8 cellular contexts compared by ENCODE assay signal in genomic region chr12:57755454-57756372, GRCh38. TPM values are rescaled to one million over a fixed set of nuclear protein-coding genes. Genes with fewer than 3 reads are reported as not detected.
DNase-seq lines count a peak whose midpoint lies in the region; ATAC-seq, FAIRE-seq and TF ChIP-seq lines count a peak whose summit lies in the region.

No MANE protein-coding gene starts in this region.

- no peak for TF ChIP-seq RAD21 in A549 (conservative IDR thresholded peaks at IDR 0.05 in 1 of 2, IDR thresholded peaks at IDR 0.05 in 1 of 2)
- TF ChIP-seq RAD21 in neural cell (conservative IDR thresholded peaks at IDR 0.05) = no peak

- TF ChIP-seq POLR2A in A549 (IDR thresholded peaks at IDR 0.05; ENCODE audit: low read length) (no peak), endothelial cell of umbilical vein (IDR thresholded peaks at IDR 0.05; ENCODE audit: low read depth, low read length) (no peak)

- peaks cover 30% of the 10 kb centered on the region for H3K27me3 Mint-ChIP-seq in H9 (ENCODE audit: low read depth)

- peaks cover 40 to 42% of the 10 kb centered on the region in 2 experiments for H3K4me1 Mint-ChIP-seq in H9

- H3K14ac ChIP-seq in H9 (ENCODE audit: insufficient read depth, low read length) = no peak overlapping the region

- no peak overlapping the region for H4K5ac ChIP-seq in H9 (ENCODE audit: insufficient read length, low read depth, low read length)

- peaks cover 0 to 2% of the 10 kb centered on the region in 2 experiments for H3K36me3 ChIP-seq in endothelial cell of umbilical vein (ENCODE audit: control insufficient read depth in 2 of 2, extremely low read depth in 1 of 2, insufficient read depth in 2 of 2, low read length in 2 of 2)
- H3K36me3 ChIP-seq in neural cell (ENCODE audit: insufficient read depth, low read length) = no peaks in the 10 kb centered on the region

- H3K79me2 ChIP-seq in H9 (ENCODE audit: insufficient read depth, low read length) = peaks cover 11% of the 10 kb centered on the region; the same call in 1 of the 2 replicates
- H3K79me2 ChIP-seq in endothelial cell of umbilical vein (ENCODE audit: control insufficient read depth, insufficient read depth, low read length) = peaks cover 12% of the 10 kb centered on the region
- H3K79me2 ChIP-seq in neural cell (replicated peaks; ENCODE audit: insufficient read depth, low read length) = peaks cover 14% of the 10 kb centered on the region

- H3K27me3 ChIP-seq in H9 (ENCODE audit: insufficient read depth, low read length) (peaks cover 11% of the 10 kb centered on the region), endothelial cell of umbilical vein (ENCODE audit: control insufficient read depth in 2 of 2, insufficient read depth in 2 of 2, low read length in 2 of 2) (peaks cover 25 to 33% of the 10 kb centered on the region in 2 experiments), neural cell (ENCODE audit: insufficient read depth, low read depth, low read length) (no peaks in the 10 kb centered on the region)

- CTCF ChIA-PET in A549 (lab: Yijun Ruan, JAX) = interaction anchor here (0.8 to 4.1 kb wide), 26 partner anchors 9 to 172 kb away, joined by 3 to 117 read pairs (median 6); partner anchors contain the start of genes CYP27B1, PIP4K2C, TSFM and TSPAN31
- CTCF ChIA-PET in endothelial cell of umbilical vein (lab: Charles Lee) = interaction anchor here (1.2 to 2.6 kb wide), 9 partner anchors 10 to 149 kb away, joined by 3 to 48 read pairs (median 8); partner anchors contain the start of genes CYP27B1, EEF1AKMT3, METTL1 and TSFM

- FAIRE-seq in A549 (lab: Jason Lieb, UNC) = no peak
- no peak for FAIRE-seq in endothelial cell of umbilical vein (lab: Jason Lieb, UNC)

- POLR2A ChIA-PET in A549 (lab: Yijun Ruan, JAX) (interaction anchor here (0.9 kb wide), 1 partner anchor 140 kb away, joined by 3 read pairs; no protein-coding TSS in a partner anchor), endothelial cell of umbilical vein (lab: Charles Lee) (interaction anchor here (0.6 kb wide), 1 partner anchor 30 kb away, joined by 3 read pairs; no protein-coding TSS in a partner anchor)

- TF ChIP-seq CTCF in A549 (IDR thresholded peaks at IDR 0.05) (no peak), H9 (conservative IDR thresholded peaks at IDR 0.05) (no peak), endothelial cell of umbilical vein (IDR thresholded peaks at IDR 0.05; ENCODE audit: extremely low read depth in 1 of 2, insufficient read depth in 1 of 2, low read depth in 1 of 2, low read length in 2 of 2) (no peak), neural cell (IDR thresholded peaks at IDR 0.05; ENCODE audit: poor library complexity, severe bottlenecking) (no peak)

- H4K20me1 ChIP-seq in H9 (ENCODE audit: control insufficient read depth, insufficient read depth, insufficient read length) = no peaks in the 10 kb centered on the region
- no peaks in the 10 kb centered on the region for H4K20me1 ChIP-seq in endothelial cell of umbilical vein (replicated peaks; ENCODE audit: control insufficient read depth, extremely low read depth, insufficient read depth, low read length)
- H4K20me1 ChIP-seq in neural cell (ENCODE audit: insufficient read depth) = no peaks in the 10 kb centered on the region

- H2AK5ac ChIP-seq in H9 (ENCODE audit: insufficient read length, low read length) = no peak overlapping the region

- peaks cover 13 to 28% (median 14%) of the 10 kb centered on the region in 3 experiments for H3K36me3 Mint-ChIP-seq in H9 (ENCODE audit: insufficient read depth in 1 of 3, low read depth in 3 of 3)

- H2BK12ac ChIP-seq in H9 (ENCODE audit: insufficient read length, low read depth, low read length) = no peak overlapping the region

- no peaks in the 10 kb centered on the region for H3K9me1 ChIP-seq in endothelial cell of umbilical vein (replicated peaks; ENCODE audit: control insufficient read depth, extremely low read depth, insufficient read depth, low read length)

- no peaks in the 10 kb centered on the region for H3F3A ChIP-seq in neural cell (ENCODE audit: insufficient read depth, low read length, poor library complexity, severe bottlenecking)

- no peak overlapping the region for H2BK120ac ChIP-seq in H9 (ENCODE audit: low read depth, low read length, poor library complexity, severe bottlenecking)

- dilution Hi-C loops in endothelial cell of umbilical vein (cut with MboI; ENCODE audit: extremely low pct_ligation_motif_present, low sequenced_read_pairs) = no loop called here

- intact Hi-C loops in endothelial cell of umbilical vein (cut with micrococcal nuclease) = loop anchor here (1.0 kb wide), 1 partner anchor 150 kb away; no protein-coding TSS in a partner anchor

- H3K9me2 ChIP-seq in neural cell (ENCODE audit: insufficient read depth, low read length) = no peaks in the 10 kb centered on the region

- H3T11ph ChIP-seq in H9 (ENCODE audit: low read length) = no peak overlapping the region

- ATAC-seq in A549 (peak in 1 of 2 experiments; percentile 0; a peak in 2 of 6 replicates), HG03439 (IDR thresholded peaks at IDR 0.05; ENCODE audit: unreplicated experiment) (no peak)

- TF ChIP-seq EP300 in A549 (IDR thresholded peaks at IDR 0.05) = no peak
- no peak for TF ChIP-seq EP300 in neural cell (conservative IDR thresholded peaks at IDR 0.05; ENCODE audit: poor library complexity, severe bottlenecking)

- H3K4me1 ChIP-seq in A549 (peaks cover 32% of the 10 kb centered on the region), H9 (ENCODE audit: insufficient read depth, low read length) (0 out of 2 replicates have a peak, but pooled peaks cover 7% of the 10 kb centered on the region), endothelial cell of umbilical vein (ENCODE audit: control insufficient read depth, extremely low read depth, insufficient read depth, low read length) (peaks cover 16% of the 10 kb centered on the region)

- peak overlapping the region; percentile 77 for H3K4me3 ChIP-seq in A549
- H3K4me3 ChIP-seq in endothelial cell of umbilical vein (replicated peaks in 1 of 3; ENCODE audit: insufficient read depth in 1 of 3, low read depth in 1 of 3, low read length in 3 of 3) = peak overlapping the region in 1 of 3 experiments; percentile 57
- H3K4me3 ChIP-seq in neural cell (ENCODE audit: low read length) = peak overlapping the region; percentile 89

- H3K4me3 Mint-ChIP-seq in H9 = peak overlapping the region; percentile 61 to 78

- no peak overlapping the region for H4K91ac ChIP-seq in H9 (ENCODE audit: insufficient read length, low read depth, low read length)

- peaks cover 0 to 2% of the 10 kb centered on the region in 2 experiments; a peak in 2 of 5 replicates for H3K9me3 Mint-ChIP-seq in H9

- peak overlapping the region; percentile 99 for H3K4me2 ChIP-seq in A549
- peak overlapping the region; percentile 34 for H3K4me2 ChIP-seq in H9 (ENCODE audit: insufficient read depth, insufficient read length, low read length)
- peak overlapping the region; percentile 7 for H3K4me2 ChIP-seq in endothelial cell of umbilical vein (ENCODE audit: insufficient read depth, low read length)
- H3K4me2 ChIP-seq in neural cell (ENCODE audit: low read length) = peak overlapping the region; percentile 30

- DNase-seq in A549 (ENCODE audit: low read depth in 1 of 2, low spot score in 1 of 2) (no peak), H9 (no peak), endothelial cell of umbilical vein (ENCODE audit: low read depth, low spot score) (no peak), NCI-H187 (lab: John Stamatoyannopoulos, UW) (no peak), foreskin melanocyte (no peak)
- peak; percentile 39 for DNase-seq in activated CD4-positive, alpha-beta T cell treated with anti-CD3 and anti-CD28 coated beads for 48 hours

- H3K23ac ChIP-seq in H9 (ENCODE audit: insufficient read length, low read depth, low read length) = no peak overlapping the region

- H3K27ac ChIP-seq in A549 (peak overlapping the region; percentile 71 to 94), H9 (ENCODE audit: insufficient read length, low read depth, low read length) (no peak overlapping the region), endothelial cell of umbilical vein (ENCODE audit: insufficient read depth, low read depth, low read length) (no peak overlapping the region), neural cell (ENCODE audit: low read length) (peak overlapping the region; percentile 39)

- no peak overlapping the region for H2BK5ac ChIP-seq in H9 (ENCODE audit: insufficient read length, low read length)

- H2BK20ac ChIP-seq in H9 (ENCODE audit: low read depth, low read length, poor library complexity, severe bottlenecking) = no peak overlapping the region

- H3K9ac ChIP-seq in H9 (ENCODE audit: extremely low read depth, insufficient read length, low read length) (no peak overlapping the region), endothelial cell of umbilical vein (replicated peaks; ENCODE audit: extremely low read depth, insufficient read depth, low read length) (no peak overlapping the region), neural cell (ENCODE audit: low read length) (peak overlapping the region; percentile 80)

- no peak overlapping the region for H3K56ac ChIP-seq in H9 (ENCODE audit: insufficient read length, low read depth, low read length)

- BruUV-seq in endothelial cell of umbilical vein (replicated peaks; lab: Mats Ljungman, UMichigan) = no TSS peak

- H2BK15ac ChIP-seq in H9 (ENCODE audit: low read depth, low read length) = no peak overlapping the region

- no peak overlapping the region for H3K27ac Mint-ChIP-seq in H9

- H2AFZ ChIP-seq in H9 (ENCODE audit: low read length) (no peak overlapping the region), endothelial cell of umbilical vein (ENCODE audit: low read depth, low read length) (no peak overlapping the region), neural cell (ENCODE audit: low read depth, low read length) (no peak overlapping the region)

- no peak overlapping the region for H3K18ac ChIP-seq in H9 (ENCODE audit: insufficient read length, low read depth, low read length)

- H3K9me3 ChIP-seq in A549 = no peaks in the 10 kb centered on the region
- H3K9me3 ChIP-seq in H9 (ENCODE audit: control insufficient read depth, low read depth, low read length) = no peaks in the 10 kb centered on the region
- H3K9me3 ChIP-seq in endothelial cell of umbilical vein (replicated peaks; ENCODE audit: control insufficient read depth, insufficient read depth, low read length) = no peaks in the 10 kb centered on the region
- no peaks in the 10 kb centered on the region for H3K9me3 ChIP-seq in neural cell (ENCODE audit: low read length)

- WGBS in A549 (ENCODE audit: missing lambda C conversion rate) = 4% methylated on average over 23 of the region's 76 CpGs
- no CpG with 5 or more reads among the region's 76 CpGs for WGBS in H9 (ENCODE audit: extremely low coverage, insufficient read length, low lambda C conversion rate)

- no peak overlapping the region for H3K4ac ChIP-seq in H9 (ENCODE audit: low read depth, low read length)

- H3K79me1 ChIP-seq in H9 (ENCODE audit: insufficient read depth, low read depth, low read length, poor library complexity, severe bottlenecking) = no peaks in the 10 kb centered on the region

- no peak overlapping the region for H4K8ac ChIP-seq in H9 (replicated peaks; ENCODE audit: insufficient read length, low read depth, low read length)

- peaks cover 17% of the 10 kb centered on the region for H3K23me2 ChIP-seq in H9 (ENCODE audit: insufficient read length, low read depth, low read length, poor library complexity, severe bottlenecking)

RNA-seq across cellular contexts. Expression of gene MARCHF9, which starts 0.8 kb away (rescaled TPM):
- polyA plus RNA-seq in A549 (2011; rRNA removed) (7.2 and 8.4 TPM in 2 replicates), A549 (2017; fragmentation: RNase III; extraction: RNeasy Plus Mini Kit Qiagen cat#74134 plus additional on column Dnase treatment) (4.7 to 6.8 TPM (median 5.9 TPM) in 3 replicates), endothelial cell of umbilical vein (4.8 and 5.8 TPM in 2 replicates), neural cell (34.5 and 47.8 TPM in 2 replicates)
- polyA plus RNA-seq in A549 (2012; cell fraction: cytosol; rRNA removed) = 4.5 and 5.5 TPM in 2 replicates
- polyA plus RNA-seq in A549 (2012; cell fraction: nucleus; rRNA removed) = 7.2 and 7.3 TPM in 2 replicates
- polyA minus RNA-seq in A549 (2011; rRNA and poly(A)+ RNA removed) = 7.7 and 9.8 TPM in 2 replicates
- total RNA-seq in H9 (2021) (20.5 and 20.9 TPM in 2 replicates), endothelial cell of umbilical vein (3.0 and 4.6 TPM in 2 replicates)
- 1.6 and 3.7 TPM in 2 replicates for polyA plus RNA-seq in endothelial cell of umbilical vein (2011; cell fraction: cytosol; rRNA removed)
- polyA plus RNA-seq in endothelial cell of umbilical vein (2011; cell fraction: nucleus; rRNA removed) = 4.8 and 5.4 TPM in 2 replicates
- polyA plus RNA-seq in endothelial cell of umbilical vein (2012) = 3.2 and 4.0 TPM in 2 replicates
- polyA minus RNA-seq in endothelial cell of umbilical vein (2.8 and 4.2 TPM in 2 replicates), neural cell (23.6 and 29.9 TPM in 2 replicates)
- 7.7 TPM for polyA minus RNA-seq in endothelial cell of umbilical vein (2011; cell fraction: cytosol; rRNA and poly(A)+ RNA removed)
- polyA minus RNA-seq in endothelial cell of umbilical vein (2011; cell fraction: nucleus; rRNA and poly(A)+ RNA removed) = 0.72 and 1.2 TPM in 2 replicates

RNA-seq across cellular contexts. Expression of gene CDK4, which starts 3.6 kb away (rescaled TPM):
- 226 and 289 TPM in 2 replicates for polyA plus RNA-seq in A549 (2011; rRNA removed)
- 345 and 419 TPM in 2 replicates for polyA plus RNA-seq in A549 (2012; cell fraction: cytosol; rRNA removed)
- polyA plus RNA-seq in A549 (2012; cell fraction: nucleus; rRNA removed) = 211 and 266 TPM in 2 replicates
- 226 to 255 TPM (median 229 TPM) in 3 replicates for polyA plus RNA-seq in A549 (2017; fragmentation: RNase III; extraction: RNeasy Plus Mini Kit Qiagen cat#74134 plus additional on column Dnase treatment)
- 187 and 240 TPM in 2 replicates for polyA minus RNA-seq in A549 (2011; rRNA and poly(A)+ RNA removed)
- total RNA-seq in H9 (2021) = 217 and 218 TPM in 2 replicates
- 156 and 171 TPM in 2 replicates for total RNA-seq in endothelial cell of umbilical vein
- polyA plus RNA-seq in endothelial cell of umbilical vein = 300 and 332 TPM in 2 replicates
- polyA plus RNA-seq in endothelial cell of umbilical vein (2011; cell fraction: cytosol; rRNA removed) = 337 and 366 TPM in 2 replicates
- polyA plus RNA-seq in endothelial cell of umbilical vein (2011; cell fraction: nucleus; rRNA removed) = 173 and 189 TPM in 2 replicates
- 197 and 206 TPM in 2 replicates for polyA plus RNA-seq in endothelial cell of umbilical vein (2012)
- 184 and 194 TPM in 2 replicates for polyA minus RNA-seq in endothelial cell of umbilical vein
- polyA minus RNA-seq in endothelial cell of umbilical vein (2011; cell fraction: cytosol; rRNA and poly(A)+ RNA removed) = 130 TPM
- polyA minus RNA-seq in endothelial cell of umbilical vein (2011; cell fraction: nucleus; rRNA and poly(A)+ RNA removed) = 54.8 and 62.4 TPM in 2 replicates
- 81.3 and 104 TPM in 2 replicates for polyA plus RNA-seq in neural cell
- polyA minus RNA-seq in neural cell = 53.9 and 59.4 TPM in 2 replicates

RNA-seq across cellular contexts. Expression of gene TSPAN31, which starts 10.9 kb away (rescaled TPM):
- 51.9 and 61.0 TPM in 2 replicates for polyA plus RNA-seq in A549 (2011; rRNA removed)
- polyA plus RNA-seq in A549 (2012; cell fraction: cytosol; rRNA removed) = 15.5 and 17.2 TPM in 2 replicates
- polyA plus RNA-seq in A549 (2012; cell fraction: nucleus; rRNA removed) = 11.0 and 15.4 TPM in 2 replicates
- polyA plus RNA-seq in A549 (2017; fragmentation: RNase III; extraction: RNeasy Plus Mini Kit Qiagen cat#74134 plus additional on column Dnase treatment) = 20.6 to 27.1 TPM (median 22.8 TPM) in 3 replicates
- polyA minus RNA-seq in A549 (2011; rRNA and poly(A)+ RNA removed) = 39.7 and 53.3 TPM in 2 replicates
- 18.8 and 20.0 TPM in 2 replicates for total RNA-seq in H9 (2021)
- total RNA-seq in endothelial cell of umbilical vein = 14.6 and 15.0 TPM in 2 replicates
- polyA plus RNA-seq in endothelial cell of umbilical vein = 33.3 and 43.9 TPM in 2 replicates
- polyA plus RNA-seq in endothelial cell of umbilical vein (2011; cell fraction: cytosol; rRNA removed) = 19.8 and 19.9 TPM in 2 replicates
- 15.5 and 16.4 TPM in 2 replicates for polyA plus RNA-seq in endothelial cell of umbilical vein (2011; cell fraction: nucleus; rRNA removed)
- polyA plus RNA-seq in endothelial cell of umbilical vein (2012) = 25.7 and 27.8 TPM in 2 replicates
- polyA minus RNA-seq in endothelial cell of umbilical vein = 47.8 and 57.1 TPM in 2 replicates
- 5.5 TPM for polyA minus RNA-seq in endothelial cell of umbilical vein (2011; cell fraction: cytosol; rRNA and poly(A)+ RNA removed)
- 4.4 and 12.2 TPM in 2 replicates for polyA minus RNA-seq in endothelial cell of umbilical vein (2011; cell fraction: nucleus; rRNA and poly(A)+ RNA removed)
- polyA plus RNA-seq in neural cell = 78.1 and 85.3 TPM in 2 replicates
- polyA minus RNA-seq in neural cell = 37.5 and 39.0 TPM in 2 replicates

RNA-seq across cellular contexts. Expression of gene CYP27B1, which starts 11.2 kb away (rescaled TPM):
- polyA plus RNA-seq in A549 (2011; rRNA removed) = 1.8 and 1.9 TPM in 2 replicates
- polyA plus RNA-seq in A549 (2012; cell fraction: cytosol; rRNA removed) = 2.6 and 3.0 TPM in 2 replicates
- 22.0 and 26.2 TPM in 2 replicates for polyA plus RNA-seq in A549 (2012; cell fraction: nucleus; rRNA removed)
- polyA plus RNA-seq in A549 (2017; fragmentation: RNase III; extraction: RNeasy Plus Mini Kit Qiagen cat#74134 plus additional on column Dnase treatment) = 1.9 to 2.9 TPM (median 2.3 TPM) in 3 replicates
- polyA minus RNA-seq in A549 (2011; rRNA and poly(A)+ RNA removed) = 1.5 and 2.0 TPM in 2 replicates
- 6.1 and 6.5 TPM in 2 replicates for total RNA-seq in H9 (2021)
- total RNA-seq in endothelial cell of umbilical vein = 2.4 and 2.7 TPM in 2 replicates
- 0.62 TPM in 2 replicates for polyA plus RNA-seq in endothelial cell of umbilical vein
- 0.19 and 0.61 TPM in 2 replicates for polyA plus RNA-seq in endothelial cell of umbilical vein (2011; cell fraction: cytosol; rRNA removed)
- polyA plus RNA-seq in endothelial cell of umbilical vein (2011; cell fraction: nucleus; rRNA removed) = 7.3 and 7.9 TPM in 2 replicates
- polyA plus RNA-seq in endothelial cell of umbilical vein (2012) = 0.74 and 0.86 TPM in 2 replicates
- 0.87 and 1.2 TPM in 2 replicates for polyA minus RNA-seq in endothelial cell of umbilical vein
- polyA minus RNA-seq in endothelial cell of umbilical vein (2011; cell fraction: cytosol; rRNA and poly(A)+ RNA removed) = 7.6 TPM
- polyA minus RNA-seq in endothelial cell of umbilical vein (2011; cell fraction: nucleus; rRNA and poly(A)+ RNA removed) = 3.3 and 3.8 TPM in 2 replicates
- 0.86 and 1.4 TPM in 2 replicates for polyA plus RNA-seq in neural cell
- polyA minus RNA-seq in neural cell = not detected in 2 replicates

RNA-seq across cellular contexts. Expression of gene METTL1, which starts 16.2 kb away (rescaled TPM):
- polyA plus RNA-seq in A549 (2011; rRNA removed) (60.2 and 71.3 TPM in 2 replicates), A549 (2017; fragmentation: RNase III; extraction: RNeasy Plus Mini Kit Qiagen cat#74134 plus additional on column Dnase treatment) (55.2 to 64.9 TPM (median 63.0 TPM) in 3 replicates), endothelial cell of umbilical vein (23.6 and 25.0 TPM in 2 replicates), neural cell (1.9 and 2.0 TPM in 2 replicates)
- 68.2 and 69.2 TPM in 2 replicates for polyA plus RNA-seq in A549 (2012; cell fraction: cytosol; rRNA removed)
- polyA plus RNA-seq in A549 (2012; cell fraction: nucleus; rRNA removed) = 72.4 and 97.7 TPM in 2 replicates
- 81.3 and 95.3 TPM in 2 replicates for polyA minus RNA-seq in A549 (2011; rRNA and poly(A)+ RNA removed)
- total RNA-seq in H9 (2021) (58.4 and 66.7 TPM in 2 replicates), endothelial cell of umbilical vein (24.3 and 24.8 TPM in 2 replicates)
- 23.0 and 29.2 TPM in 2 replicates for polyA plus RNA-seq in endothelial cell of umbilical vein (2011; cell fraction: cytosol; rRNA removed)
- 34.3 and 39.3 TPM in 2 replicates for polyA plus RNA-seq in endothelial cell of umbilical vein (2011; cell fraction: nucleus; rRNA removed)
- 31.2 and 36.8 TPM in 2 replicates for polyA plus RNA-seq in endothelial cell of umbilical vein (2012)
- polyA minus RNA-seq in endothelial cell of umbilical vein (20.6 and 21.3 TPM in 2 replicates), neural cell (0.81 TPM in 1 of 2 replicates, not detected in the other)
- 20.5 TPM for polyA minus RNA-seq in endothelial cell of umbilical vein (2011; cell fraction: cytosol; rRNA and poly(A)+ RNA removed)
- 23.4 and 23.6 TPM in 2 replicates for polyA minus RNA-seq in endothelial cell of umbilical vein (2011; cell fraction: nucleus; rRNA and poly(A)+ RNA removed)

Comparison
In these comparisons a context has a peak if more than half of its experiments do, and no peak if none do; other contexts are left out.
1. H3K27ac ChIP-seq: peak in A549 (2 of 2) and neural cell (single experiment); none in H9 (single experiment) and endothelial cell of umbilical vein (single experiment).
2. H3K4me2 ChIP-seq: peak in every context shown above with its lines; median percentile 99 in A549; 34 in H9; 30 in neural cell; 7 in endothelial cell of umbilical vein.